ENCODE assay signal across 8 cellular contexts in the genomic region with DNA sequence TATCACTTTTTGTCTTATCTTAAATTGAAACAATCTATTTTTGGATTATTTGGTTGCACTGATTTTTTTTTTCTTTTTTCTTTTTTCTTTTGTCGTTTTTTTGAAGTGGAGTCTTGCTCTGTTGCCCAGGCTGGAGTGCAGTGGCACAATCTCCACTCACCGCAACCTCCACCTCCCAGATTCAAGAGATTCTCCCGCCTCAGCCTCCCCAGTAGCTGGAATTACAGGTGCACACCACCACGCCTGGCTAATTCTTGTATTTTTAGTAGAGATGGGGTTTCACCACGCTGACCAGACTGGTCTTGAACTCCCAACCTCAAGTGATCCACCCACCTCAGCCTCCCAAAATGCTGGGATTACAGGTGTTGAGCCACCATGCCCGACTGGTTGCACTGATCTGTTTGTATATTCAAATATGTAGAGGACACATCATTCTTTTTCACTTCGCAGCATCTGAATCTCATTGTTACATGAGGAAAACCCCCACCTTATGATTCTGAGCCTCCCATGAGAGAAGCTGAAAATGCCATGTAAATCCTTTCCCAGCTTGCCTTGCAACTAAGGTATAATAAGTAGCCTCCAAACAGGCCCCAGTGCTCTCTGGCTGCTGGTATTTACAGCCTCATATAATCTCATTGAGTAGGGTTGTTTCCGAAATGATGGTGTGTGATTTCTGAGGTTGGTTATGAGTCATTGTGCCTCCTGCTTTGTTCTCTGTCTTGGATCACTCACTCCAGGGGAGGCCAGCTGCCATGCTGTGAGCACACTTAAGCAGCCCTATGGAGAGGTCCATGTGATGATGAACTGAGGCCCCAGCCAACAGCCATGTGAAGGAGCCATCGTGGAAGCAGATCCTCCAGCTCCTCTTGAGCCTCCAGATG. TPM values are rescaled to one million over a fixed set of nuclear protein-coding genes. Genes with fewer than 3 reads are reported as not detected.
A peak's percentile ranks its signal among the peaks of the same experiment; 100 is the strongest.
DNase-seq lines count a peak whose midpoint lies in the region; ATAC-seq and TF ChIP-seq lines count a peak whose summit lies in the region.

No MANE protein-coding gene starts in this region.

- H2BK5ac ChIP-seq in neuronal stem cell (ENCODE audit: low read length): no peak overlapping the region

- H4K91ac ChIP-seq in neuronal stem cell (ENCODE audit: low read depth, low read length, poor library complexity): no peak overlapping the region

- peak; percentile 41 for ATAC-seq in GM21390 (IDR thresholded peaks at IDR 0.05; ENCODE audit: unreplicated experiment)
- no peak for ATAC-seq in WTC11
- no peak for ATAC-seq in left cardiac atrium
- ATAC-seq in left lobe of liver: no peak

- no peak overlapping the region for H3K4me2 ChIP-seq in neuronal stem cell (ENCODE audit: insufficient read depth, low read length, poor library complexity, severe bottlenecking)

- intact Hi-C loops in left cardiac atrium (cut with DNase I): no loop called here

- H3K4me3 ChIP-seq in neuronal stem cell (ENCODE audit: low read length in 2 of 2): no peak overlapping the region

- H3K79me1 ChIP-seq in neuronal stem cell (ENCODE audit: low read depth, low read length): no peaks in the 10 kb centered on the region

- H3K27ac Mint-ChIP-seq in WTC11: no peak overlapping the region

- no peak overlapping the region for H4K8ac ChIP-seq in neuronal stem cell (ENCODE audit: low read depth, low read length)

- H3K9me3 Mint-ChIP-seq in WTC11: no peaks in the 10 kb centered on the region

- no peak overlapping the region for H3K14ac ChIP-seq in neuronal stem cell (ENCODE audit: low read length)

- H3K36me3 Mint-ChIP-seq in WTC11: no peaks in the 10 kb centered on the region

- no peak overlapping the region for H2BK12ac ChIP-seq in neuronal stem cell (ENCODE audit: low read length)

- H2AK5ac ChIP-seq in neuronal stem cell (ENCODE audit: low read depth, low read length): no peak overlapping the region

- no CpG with 5 or more reads among the region's 9 CpGs for WGBS in neuronal stem cell (ENCODE audit: extremely low coverage in 2 of 2, insufficient read length in 2 of 2, insufficient replicate concordance in 1 of 2), 2 donors

- CTCF ChIA-PET in GM10248 (lab: Yijun Ruan, JAX) (interaction anchor here (0.8 to 3.6 kb wide), 5 partner anchors 11 to 184 kb away, joined by 3 to 28 read pairs (median 8); no protein-coding TSS in a partner anchor), WTC11 (lab: Charles Lee) (no interaction called here)

- no peak overlapping the region for H3K18ac ChIP-seq in neuronal stem cell (ENCODE audit: low read length)

- peaks cover 4 to 6% of the 10 kb centered on the region in 2 donors for H3K4me1 ChIP-seq in neuronal stem cell (ENCODE audit: control insufficient read depth in 2 of 2, insufficient read depth in 1 of 2, low read depth in 1 of 2, low read length in 2 of 2)

- peak; percentile 60 for DNase-seq in GM10248 (ENCODE audit: extremely low spot score)
- peak; percentile 31 for DNase-seq in HK-2 (ENCODE audit: unreplicated experiment)
- DNase-seq in activated CD8-positive, alpha-beta memory T cell treated with anti-CD3 and anti-CD28 coated beads for 24 hours: peak; percentile 76
- no peak for DNase-seq in neuronal stem cell (ENCODE audit: low spot score)
- no peak for DNase-seq in WTC11 (ENCODE audit: low spot score)
- no peak for DNase-seq in left cardiac atrium
- DNase-seq in left lobe of liver (ENCODE audit: low spot score): no peak

- no peaks in the 10 kb centered on the region for H3K27me3 Mint-ChIP-seq in WTC11 (ENCODE audit: low read depth)

- no peaks in the 10 kb centered on the region for H3K36me3 ChIP-seq in neuronal stem cell (replicated peaks in 1 of 2; ENCODE audit: control insufficient read depth in 2 of 2, insufficient read depth in 2 of 2, low read length in 2 of 2)

- H3K9ac ChIP-seq in neuronal stem cell (ENCODE audit: low read depth, low read length, poor library complexity): no peak overlapping the region

- H3K27ac ChIP-seq in neuronal stem cell (replicated peaks; ENCODE audit: low read length): no peak overlapping the region

- H3K9me3 ChIP-seq in neuronal stem cell (replicated peaks in 1 of 2; ENCODE audit: control insufficient read depth in 2 of 2, insufficient read depth in 1 of 2, low read depth in 1 of 2, low read length in 2 of 2): no peaks in the 10 kb centered on the region

- H2AFZ ChIP-seq in neuronal stem cell (ENCODE audit: low read length): peak overlapping the region; percentile 13

- no peak overlapping the region for H3K4me3 Mint-ChIP-seq in WTC11

- POLR2A ChIA-PET in GM10248 (lab: Yijun Ruan, JAX): interaction anchor here (0.9 to 3.5 kb wide), 4 partner anchors 11 to 45 kb away, joined by 3 to 16 read pairs (median 4); no protein-coding TSS in a partner anchor
- POLR2A ChIA-PET in WTC11 (lab: Charles Lee): no interaction called here

- no peak overlapping the region for H2BK120ac ChIP-seq in neuronal stem cell (ENCODE audit: low read depth, low read length)

- peaks cover 7% of the 10 kb centered on the region for H3K4me1 Mint-ChIP-seq in WTC11

- TF ChIP-seq CTCF in GM10248 (IDR thresholded peaks at IDR 0.05; ENCODE audit: control extremely low read depth, extremely low read depth, low read depth, missing control alignments) (no peak), WTC11 (IDR thresholded peaks at IDR 0.05) (no peak)

- no peak overlapping the region for H3K4ac ChIP-seq in neuronal stem cell (ENCODE audit: low read length)

- H2BK15ac ChIP-seq in neuronal stem cell (ENCODE audit: low read length): no peak overlapping the region

- no peak overlapping the region for H3K23ac ChIP-seq in neuronal stem cell (ENCODE audit: low read depth, low read length, poor library complexity)

- H3K27me3 ChIP-seq in neuronal stem cell (ENCODE audit: control insufficient read depth in 3 of 3, insufficient read depth in 3 of 3, low read depth in 1 of 3, low read length in 3 of 3): no peaks in the 10 kb centered on the region

TF ChIP-seq in WTC11, 78 proteins besides CTCF, POLR2A, EP300 and RAD21:
- TF ChIP-seq, protein P1, sequence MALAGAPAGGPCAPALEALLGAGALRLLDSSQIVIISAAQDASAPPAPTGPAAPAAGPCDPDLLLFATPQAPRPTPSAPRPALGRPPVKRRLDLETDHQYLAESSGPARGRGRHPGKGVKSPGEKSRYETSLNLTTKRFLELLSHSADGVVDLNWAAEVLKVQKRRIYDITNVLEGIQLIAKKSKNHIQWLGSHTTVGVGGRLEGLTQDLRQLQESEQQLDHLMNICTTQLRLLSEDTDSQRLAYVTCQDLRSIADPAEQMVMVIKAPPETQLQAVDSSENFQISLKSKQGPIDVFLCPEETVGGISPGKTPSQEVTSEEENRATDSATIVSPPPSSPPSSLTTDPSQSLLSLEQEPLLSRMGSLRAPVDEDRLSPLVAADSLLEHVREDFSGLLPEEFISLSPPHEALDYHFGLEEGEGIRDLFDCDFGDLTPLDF (CRISPR knock-in tag; IDR thresholded peaks at IDR 0.05): no peak
- TF ChIP-seq ATF1 (CRISPR knock-in tag; IDR thresholded peaks at IDR 0.05) (no peak), FOXJ3 (CRISPR knock-in tag; IDR thresholded peaks at IDR 0.05; ENCODE audit: borderline replicate concordance) (no peak)
- TF ChIP-seq, protein P2, sequence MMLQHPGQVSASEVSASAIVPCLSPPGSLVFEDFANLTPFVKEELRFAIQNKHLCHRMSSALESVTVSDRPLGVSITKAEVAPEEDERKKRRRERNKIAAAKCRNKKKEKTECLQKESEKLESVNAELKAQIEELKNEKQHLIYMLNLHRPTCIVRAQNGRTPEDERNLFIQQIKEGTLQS (CRISPR knock-in tag; conservative IDR thresholded peaks at IDR 0.05): no peak
TF ChIP-seq in WTC11: peak in this region for 0.

RNA-seq across cellular contexts. Expression of a gene that starts 5.2 kb away (rescaled TPM):
- polyA plus RNA-seq in neuronal stem cell (2013, experiment 1 of 2): 312 TPM
- 308 TPM for polyA plus RNA-seq in neuronal stem cell (2013, experiment 2 of 2)
- 711 to 864 TPM (median 761 TPM) in 3 replicates for total RNA-seq in WTC11 (2021)
- 100 to 1,000 TPM; 591 to 724 TPM for total RNA-seq in left cardiac atrium
- 617 TPM for total RNA-seq in left lobe of liver

RNA-seq across cellular contexts. Expression of a gene that starts 40.7 kb away (rescaled TPM):
- 54.1 TPM for polyA plus RNA-seq in neuronal stem cell (2013, experiment 1 of 2)
- polyA plus RNA-seq in neuronal stem cell (2013, experiment 2 of 2): 57.1 TPM
- total RNA-seq in WTC11 (2021) (28.1 to 33.0 TPM (median 32.6 TPM) in 3 replicates), left cardiac atrium (10 to 100 TPM; 10.8 to 20.1 TPM), left lobe of liver (7.0 TPM)

Comparison
In these comparisons a context has a peak if more than half of its experiments do, and no peak if none do; other contexts are left out.
1. DNase-seq: peak in GM10248 (single experiment), HK-2 (single experiment) and activated CD8-positive, alpha-beta memory T cell treated with anti-CD3 and anti-CD28 coated beads for 24 hours (single experiment); none in neuronal stem cell (single experiment), WTC11 (single experiment), left cardiac atrium (single experiment) and left lobe of liver (single experiment).